ENCODE assay signal across 17 cellular contexts in the genomic region with DNA sequence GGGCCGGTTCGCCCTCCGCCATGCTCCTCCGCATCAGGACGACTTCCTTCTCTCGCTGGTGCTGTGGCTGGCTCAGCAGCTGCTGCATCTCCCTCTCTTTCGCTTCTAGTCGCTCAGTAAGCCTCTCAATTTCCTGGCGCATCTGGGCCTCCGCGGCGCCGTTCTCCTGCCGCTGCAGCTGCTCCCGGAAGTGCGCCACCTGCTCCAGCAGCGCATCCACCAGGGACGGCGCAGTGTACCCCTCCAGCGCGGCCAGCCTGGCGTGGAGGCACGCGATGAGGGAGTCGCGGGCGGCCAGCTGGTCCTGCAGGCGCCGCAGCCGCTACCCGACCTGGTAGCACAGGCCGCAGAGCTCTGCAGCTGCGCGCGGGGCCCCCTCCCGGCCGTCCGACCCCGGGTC.
"Had no signal": no experiment of that assay in that cellular context is flagged by ENCODE, and none has a peak within 500 bp of the region (broad histone marks: within the 10 kb centered on the region; RNA-seq: fewer than 3 reads in every experiment).

No MANE protein-coding gene starts in this region.

- H3K27ac ChIP-seq: heart left ventricle, neutrophil, psoas muscle, right lobe of liver had no signal

- H3K4me1 Mint-ChIP-seq: naive thymus-derived CD4-positive, alpha-beta T cell had no signal

- H3K36me3 Mint-ChIP-seq: naive thymus-derived CD4-positive, alpha-beta T cell had no signal

- H3K27me3 ChIP-seq: neutrophil, right lobe of liver had no signal

- H3K36me3 ChIP-seq: heart left ventricle, neutrophil, right lobe of liver had no signal

- H3K4me3 Mint-ChIP-seq: nephron progenitor cell had no signal

- DNase-seq: effector memory CD4-positive, alpha-beta T cell; heart left ventricle; hippocampal formation; kidney glomerular epithelial cell; mammary epithelial cell; naive thymus-derived CD4-positive, alpha-beta T cell; nephron progenitor cell; psoas muscle; retina; right lobe of liver; stimulated activated CD4-positive, alpha-beta T cell treated with anti-CD3 and anti-CD28 coated beads, Interleukin-4, amount 100 ng/mL, for 4 hours; stimulated activated naive CD4-positive, alpha-beta T cell treated with Interleukin-2 at 50 U/mL for 16 hours; trophoblast cell had no signal

- FAIRE-seq: endometrium, frontal cortex had no signal

- H3K4me1 ChIP-seq: heart left ventricle, psoas muscle, right lobe of liver had no signal

- H3K27ac Mint-ChIP-seq: nephron progenitor cell had no signal

- H3K9me3 Mint-ChIP-seq: naive thymus-derived CD4-positive, alpha-beta T cell had no signal

- ATAC-seq: esophagus mucosa; heart left ventricle; naive thymus-derived CD4-positive, alpha-beta T cell; psoas muscle; right lobe of liver had no signal

- H3K4me3 ChIP-seq: heart left ventricle, psoas muscle, right lobe of liver had no signal

- H3K27me3 Mint-ChIP-seq: naive thymus-derived CD4-positive, alpha-beta T cell had no signal

- H3K9me3 ChIP-seq: heart left ventricle, neutrophil, psoas muscle, right lobe of liver had no signal
